In the genomic region with DNA sequence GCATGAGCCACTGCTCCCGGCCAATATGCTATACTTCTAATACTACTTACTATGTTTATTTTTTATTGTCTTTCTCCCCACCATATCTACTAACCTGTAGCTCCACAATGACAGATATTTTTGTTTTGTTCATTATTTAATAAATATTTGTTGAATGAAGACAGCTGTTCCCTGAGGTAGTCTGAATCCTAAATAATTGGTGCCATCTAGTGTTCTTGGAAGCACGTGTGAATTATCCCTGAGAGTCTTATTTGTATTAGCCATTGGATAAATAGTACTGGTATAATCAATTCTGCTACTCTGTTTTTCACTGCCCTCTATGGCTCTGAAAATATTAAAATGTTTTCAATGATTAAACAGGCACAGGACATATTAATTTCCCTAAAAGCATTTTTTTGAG, we compare ENCODE assay signal across 8 cellular contexts. TPM values are rescaled to one million over a fixed set of nuclear protein-coding genes. Genes with fewer than 3 reads are reported as not detected.
DNase-seq lines count a peak whose midpoint lies in the region; ATAC-seq, FAIRE-seq and TF ChIP-seq lines count a peak whose summit lies in the region.
"Had no signal": no experiment of that assay in that cellular context is flagged by ENCODE, and none has a peak within 500 bp of the region (broad histone marks: within the 10 kb centered on the region; RNA-seq: fewer than 3 reads in every experiment).

No MANE protein-coding gene starts in this region.

- peaks cover 4% of the 10 kb centered on the region for H3K27me3 Mint-ChIP-seq in neural progenitor cell (ENCODE audit: insufficient read depth, low read depth)

- H3K27ac Mint-ChIP-seq in neural progenitor cell, result no peak overlapping the region

- H3K4me1 ChIP-seq in neural progenitor cell, result peaks cover 3% of the 10 kb centered on the region

- H4K20me1 ChIP-seq in neural progenitor cell (ENCODE audit: low read depth), result no peaks in the 10 kb centered on the region

- H3K9me3 ChIP-seq in neural progenitor cell (ENCODE audit: low read depth), result no peaks in the 10 kb centered on the region

- no peak for ATAC-seq in GM21737 (IDR thresholded peaks at IDR 0.05; ENCODE audit: unreplicated experiment)
- ATAC-seq in HG03442 (IDR thresholded peaks at IDR 0.05; ENCODE audit: unreplicated experiment), result no peak
- ATAC-seq: activated CD4-positive, CD25-positive, alpha-beta regulatory T cell treated with anti-CD3 and anti-CD28 coated beads, Interleukin-2, amount 50 U/mL, for 24 hours had no signal

- H3K36me3 ChIP-seq in neural progenitor cell, result no peaks in the 10 kb centered on the region

- no peaks in the 10 kb centered on the region for H3K36me3 Mint-ChIP-seq in neural progenitor cell

- peaks cover 8% of the 10 kb centered on the region for H3F3A ChIP-seq in neural progenitor cell (ENCODE audit: low read depth)

- H3K4me1 Mint-ChIP-seq in neural progenitor cell, result peaks cover 4% of the 10 kb centered on the region

- H3K4me3 Mint-ChIP-seq in neural progenitor cell, result no peak overlapping the region

- H3K27me3 ChIP-seq in neural progenitor cell, result no peaks in the 10 kb centered on the region

- H3K4me3 ChIP-seq in neural progenitor cell, result no peak overlapping the region

- H3K79me2 ChIP-seq in neural progenitor cell (ENCODE audit: low read depth), result no peaks in the 10 kb centered on the region

- peak; percentile 61 for FAIRE-seq in endometrium (lab: Jason Lieb, UNC)

- no peak overlapping the region for H3K4me2 ChIP-seq in neural progenitor cell

- no peak overlapping the region for H2AFZ ChIP-seq in neural progenitor cell (replicated peaks)

- TF ChIP-seq CTCF in neural progenitor cell (IDR thresholded peaks at IDR 0.05), result peak; percentile 56

- no peak overlapping the region for H3K9ac ChIP-seq in neural progenitor cell

- no peak overlapping the region for H3K27ac ChIP-seq in neural progenitor cell

- no peaks in the 10 kb centered on the region for H3K9me3 Mint-ChIP-seq in neural progenitor cell

- DNase-seq in EL (peak; percentile 4), NCI-H146 treated with DMSO at 0.1 percent for 48 hours (lab: John Stamatoyannopoulos, UW; ENCODE audit: unreplicated experiment) (peak; percentile 21), neural progenitor cell (ENCODE audit: low spot score) (peak; percentile 36)
- no peak for DNase-seq in stimulated activated naive CD4-positive, alpha-beta T cell treated with Interleukin-2 at 50 U/mL for 16 hours (lab: John Stamatoyannopoulos, UW)

RNA-seq across cellular contexts. Expression of gene APPL1, which starts 5.6 kb away (rescaled TPM):
- total RNA-seq in neural progenitor cell (ENCODE audit: low replicate concordance), result 29.0 and 42.3 TPM in 2 replicates

RNA-seq across cellular contexts. Expression of gene HESX1, which starts 22.1 kb away (rescaled TPM):
- total RNA-seq in neural progenitor cell (ENCODE audit: low replicate concordance), result 42.1 and 50.6 TPM in 2 replicates

RNA-seq across cellular contexts. Expression of gene IL17RD, which starts 56.7 kb away (rescaled TPM):
- total RNA-seq in neural progenitor cell (ENCODE audit: low replicate concordance), result 26.1 and 33.6 TPM in 2 replicates
